9 cellular contexts compared by ENCODE assay signal in the genomic region with DNA sequence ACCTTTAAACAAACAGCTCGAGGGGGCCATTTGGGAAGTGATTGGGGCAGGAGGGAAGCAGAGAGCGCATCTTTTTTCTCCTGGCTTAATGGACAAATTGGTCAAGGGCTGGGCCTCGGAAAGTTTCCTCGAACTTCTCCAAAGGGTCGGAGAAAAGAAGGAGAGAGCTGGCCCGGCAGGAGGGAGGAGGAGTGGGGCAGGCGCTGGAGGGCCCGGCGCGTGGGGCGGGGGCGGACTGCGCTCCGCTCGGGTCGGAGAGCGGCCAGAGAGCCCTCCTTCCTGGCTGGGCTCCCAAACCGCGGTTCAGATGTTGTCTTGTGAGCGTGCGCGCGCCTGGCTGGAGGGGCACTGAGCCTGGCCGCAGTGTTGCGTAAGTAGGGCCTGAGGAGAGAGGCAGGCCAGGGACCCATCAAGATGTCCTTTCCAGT. TPM values are rescaled to one million over a fixed set of nuclear protein-coding genes. Genes with fewer than 3 reads are reported as not detected.
A peak's percentile ranks its signal among the peaks of the same experiment; 100 is the strongest.
DNase-seq lines count a peak whose midpoint lies in the region; ATAC-seq and TF ChIP-seq lines count a peak whose summit lies in the region.
"Had no signal": no experiment of that assay in that cellular context is flagged by ENCODE, and none has a peak within 500 bp of the region (broad histone marks: within the 10 kb centered on the region; RNA-seq: fewer than 3 reads in every experiment).

No MANE protein-coding gene starts in this region.

- no peaks in the 10 kb centered on the region for H3K27me3 ChIP-seq in MG63
- peaks cover 11 to 26% of the 10 kb centered on the region in 2 donors for H3K27me3 ChIP-seq in duodenal mucosa (ENCODE audit: control insufficient read depth in 1 of 2, insufficient read depth in 2 of 2, low read length in 2 of 2)
- peaks cover 0 to 20% (median 3%) of the 10 kb centered on the region in 5 donors for H3K27me3 ChIP-seq in subcutaneous abdominal adipose tissue (ENCODE audit: control insufficient read depth in 5 of 5, insufficient read depth in 4 of 5, low read length in 5 of 5)

- H3K4me3 Mint-ChIP-seq in activated CD4-positive, alpha-beta T cell treated with anti-CD3 and anti-CD28 coated beads, Interleukin-2, amount 10 ng/mL, durations not matched to agents 24 days and 14 days = no peak overlapping the region
- H3K4me3 Mint-ChIP-seq in CD14-positive monocyte = peak overlapping the region in 1 of 2 donors; percentile 90
- H3K4me3 Mint-ChIP-seq: activated naive CD4-positive, alpha-beta T cell treated with anti-CD3 and anti-CD28 coated beads, Interleukin-2, amount 50 U/mL, for 24 hours had no signal

- TF ChIP-seq CTCF in CD14-positive monocyte (IDR thresholded peaks at IDR 0.05) = no peak

- H3K36me3 ChIP-seq in MG63 = peaks cover 28% of the 10 kb centered on the region
- peaks cover 0 to 3% of the 10 kb centered on the region in 2 donors for H3K36me3 ChIP-seq in duodenal mucosa (ENCODE audit: control insufficient read depth in 1 of 2, insufficient read depth in 2 of 2, low read length in 2 of 2)
- peaks cover 0 to 25% (median 11%) of the 10 kb centered on the region in 5 donors for H3K36me3 ChIP-seq in subcutaneous abdominal adipose tissue (ENCODE audit: control insufficient read depth in 5 of 5, insufficient read depth in 5 of 5, low read length in 5 of 5)

- intact Hi-C loops in activated CD4-positive, alpha-beta T cell treated with anti-CD3 and anti-CD28 coated beads, Interleukin-2, amount 10 ng/mL, durations not matched to agents 24 days and 14 days (cut with micrococcal nuclease) = no loop called here
- intact Hi-C loops in CD14-positive monocyte (cut with micrococcal nuclease) = no loop called here

- H3K4me3 ChIP-seq in MG63 (peak overlapping the region; percentile 60), duodenal mucosa (ENCODE audit: low read depth in 1 of 2, low read length in 2 of 2) (peak overlapping the region; percentile 58 to 60), subcutaneous abdominal adipose tissue (ENCODE audit: low read depth in 1 of 5, low read length in 5 of 5) (peak overlapping the region; percentile 55 to 79 (median 68))

- peak overlapping the region; percentile 59 for H3K27ac ChIP-seq in duodenal mucosa (ENCODE audit: low read depth, low read length)
- peak overlapping the region; percentile 70 for H3K27ac ChIP-seq in subcutaneous abdominal adipose tissue (ENCODE audit: low read depth, low read length)

- H3K9me3 ChIP-seq in MG63 (0 out of 2 replicates have a peak, but pooled peaks cover 4% of the 10 kb centered on the region), duodenal mucosa (ENCODE audit: control insufficient read depth in 1 of 2, low read length in 2 of 2) (no peaks in the 10 kb centered on the region), subcutaneous abdominal adipose tissue (ENCODE audit: control insufficient read depth in 5 of 5, low read length in 5 of 5) (no peaks in the 10 kb centered on the region)

- no peak for ATAC-seq in GM18498 (IDR thresholded peaks at IDR 0.05; ENCODE audit: unreplicated experiment)

- peaks cover 33% of the 10 kb centered on the region for H3K27me3 Mint-ChIP-seq in activated CD4-positive, alpha-beta T cell treated with anti-CD3 and anti-CD28 coated beads, Interleukin-2, amount 10 ng/mL, durations not matched to agents 24 days and 14 days
- H3K27me3 Mint-ChIP-seq in CD14-positive monocyte (ENCODE audit: low read depth in 3 of 3) = peaks cover 36 to 40% (median 39%) of the 10 kb centered on the region in 3 donors

- DNase-seq in MG63 = peak; percentile 97
- peak; percentile 80 for DNase-seq in left kidney (ENCODE audit: low read depth, low spot score)
- no peak for DNase-seq in activated CD4-positive, alpha-beta T cell treated with anti-CD3 and anti-CD28 coated beads for 48 hours
- DNase-seq in activated CD4-positive, alpha-beta T cell treated with anti-CD3 and anti-CD28 coated beads, Interleukin-2, amount 10 ng/mL, durations not matched to agents 24 days and 14 days = no peak
- no peak for DNase-seq in CD14-positive monocyte (ENCODE audit: low spot score)

- H3K4me1 ChIP-seq in duodenal mucosa (ENCODE audit: control insufficient read depth in 1 of 2, insufficient read depth in 2 of 2, low read length in 2 of 2) (no peaks in the 10 kb centered on the region), subcutaneous abdominal adipose tissue (ENCODE audit: control insufficient read depth in 5 of 5, insufficient read depth in 5 of 5, low read length in 5 of 5) (peaks cover 7 to 50% (median 43%) of the 10 kb centered on the region in 5 donors)

- H3K36me3 Mint-ChIP-seq in activated CD4-positive, alpha-beta T cell treated with anti-CD3 and anti-CD28 coated beads, Interleukin-2, amount 10 ng/mL, durations not matched to agents 24 days and 14 days (ENCODE audit: low read depth) = no peaks in the 10 kb centered on the region
- peaks cover 4 to 8% of the 10 kb centered on the region in 2 donors for H3K36me3 Mint-ChIP-seq in CD14-positive monocyte
- H3K36me3 Mint-ChIP-seq: activated naive CD4-positive, alpha-beta T cell treated with anti-CD3 and anti-CD28 coated beads, Interleukin-2, amount 50 U/mL, for 24 hours had no signal

- H3K9ac ChIP-seq in duodenal mucosa (ENCODE audit: low read depth in 1 of 2, low read length in 2 of 2) = peak overlapping the region; percentile 43 to 51
- peak overlapping the region in 3 of 5 donors; percentile 8 to 57 (median 45) for H3K9ac ChIP-seq in subcutaneous abdominal adipose tissue (ENCODE audit: low read length in 5 of 5)

- H3K9me3 Mint-ChIP-seq in activated CD4-positive, alpha-beta T cell treated with anti-CD3 and anti-CD28 coated beads, Interleukin-2, amount 10 ng/mL, durations not matched to agents 24 days and 14 days = peaks cover 3% of the 10 kb centered on the region
- H3K9me3 Mint-ChIP-seq in CD14-positive monocyte = peaks cover 0 to 10% (median 4%) of the 10 kb centered on the region in 7 donors
- H3K9me3 Mint-ChIP-seq: activated naive CD4-positive, alpha-beta T cell treated with anti-CD3 and anti-CD28 coated beads, Interleukin-2, amount 50 U/mL, for 24 hours had no signal

- no peak overlapping the region for H3K27ac Mint-ChIP-seq in activated CD4-positive, alpha-beta T cell treated with anti-CD3 and anti-CD28 coated beads, Interleukin-2, amount 10 ng/mL, durations not matched to agents 24 days and 14 days
- no peak overlapping the region for H3K27ac Mint-ChIP-seq in CD14-positive monocyte
- H3K27ac Mint-ChIP-seq: activated naive CD4-positive, alpha-beta T cell treated with anti-CD3 and anti-CD28 coated beads, Interleukin-2, amount 50 U/mL, for 24 hours had no signal

- peaks cover 3% of the 10 kb centered on the region for H3K4me1 Mint-ChIP-seq in activated CD4-positive, alpha-beta T cell treated with anti-CD3 and anti-CD28 coated beads, Interleukin-2, amount 10 ng/mL, durations not matched to agents 24 days and 14 days
- peaks cover 19% of the 10 kb centered on the region for H3K4me1 Mint-ChIP-seq in CD14-positive monocyte
- H3K4me1 Mint-ChIP-seq: activated naive CD4-positive, alpha-beta T cell treated with anti-CD3 and anti-CD28 coated beads, Interleukin-2, amount 50 U/mL, for 24 hours had no signal

RNA-seq across cellular contexts. Expression of gene MMP2, which starts 1.2 kb away (rescaled TPM):
- total RNA-seq in MG63 (2014; rRNA removed; shearing (Covaris generic); ENCODE audit: low replicate concordance) = 53.0 and 98.5 TPM in 2 replicates
- total RNA-seq in activated CD4-positive, alpha-beta T cell treated with anti-CD3 and anti-CD28 coated beads, Interleukin-2, amount 10 ng/mL, durations not matched to agents 24 days and 14 days = not detected in 2 replicates
- not detected for polyA plus RNA-seq in CD14-positive monocyte

RNA-seq across cellular contexts. Expression of gene LPCAT2, which starts 28.6 kb away (rescaled TPM):
- total RNA-seq in MG63 (2014; rRNA removed; shearing (Covaris generic); ENCODE audit: low replicate concordance) = not detected in 2 replicates
- 1.8 and 3.7 TPM in 2 replicates for total RNA-seq in activated CD4-positive, alpha-beta T cell treated with anti-CD3 and anti-CD28 coated beads, Interleukin-2, amount 10 ng/mL, durations not matched to agents 24 days and 14 days
- polyA plus RNA-seq in CD14-positive monocyte = 10 to 100 TPM; 47.1 to 49.7 TPM

Comparison
In these comparisons a context has a peak if more than half of its experiments do, and no peak if none do; other contexts are left out.
1. DNase-seq: peak in MG63 (single experiment) and left kidney (single experiment); none in activated CD4-positive, alpha-beta T cell treated with anti-CD3 and anti-CD28 coated beads for 48 hours (single experiment), activated CD4-positive, alpha-beta T cell treated with anti-CD3 and anti-CD28 coated beads, Interleukin-2, amount 10 ng/mL, durations not matched to agents 24 days and 14 days (single experiment) and CD14-positive monocyte (single experiment).
2. RNA of gene MMP2, which starts 1.2 kb away (total RNA-seq): 53.0 to 98.5 TPM in MG63; not detected in activated CD4-positive, alpha-beta T cell treated with anti-CD3 and anti-CD28 coated beads, Interleukin-2, amount 10 ng/mL, durations not matched to agents 24 days and 14 days; every median in the first group is over 10 times any median in the second.
3. Peak in every context shown above with its lines, with median percentiles within 50 percentile points of each other: H3K4me3 ChIP-seq.